27 cellular contexts compared by ENCODE assay signal in the genomic region with DNA sequence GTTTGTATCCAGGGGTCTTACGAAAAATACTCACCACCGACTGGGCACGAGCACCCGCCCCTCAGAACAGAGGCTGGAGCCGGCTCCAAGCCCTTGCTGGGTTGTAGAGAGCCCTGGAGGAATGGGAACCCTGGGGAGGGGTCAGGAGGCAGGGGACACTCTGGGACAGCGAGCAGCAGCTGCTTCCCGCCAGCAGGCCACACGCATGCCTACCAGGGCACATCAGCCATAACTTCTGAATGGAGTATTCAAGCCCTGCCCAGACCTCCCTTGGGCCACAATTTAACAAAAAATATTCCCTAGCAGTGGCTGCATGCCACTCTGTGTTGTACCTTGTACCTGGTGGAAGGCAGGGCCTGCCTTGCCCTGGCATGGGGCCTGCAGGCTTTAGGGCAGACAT. TPM values are rescaled to one million over a fixed set of nuclear protein-coding genes. Genes with fewer than 3 reads are reported as not detected.
"Had no signal": no experiment of that assay in that cellular context is flagged by ENCODE, and none has a peak within 500 bp of the region (broad histone marks: within the 10 kb centered on the region; RNA-seq: fewer than 3 reads in every experiment).

No MANE protein-coding gene starts in this region.

- H3K36me3 Mint-ChIP-seq: activated CD4-positive, alpha-beta memory T cell treated with anti-CD3 and anti-CD28 coated beads for 36 hours; activated naive CD4-positive, alpha-beta T cell treated with anti-CD3 and anti-CD28 coated beads, Interleukin-2, amount 50 U/mL, for 24 hours; naive thymus-derived CD8-positive, alpha-beta T cell had no signal

- H3K4me3 ChIP-seq: colonic mucosa, dorsolateral prefrontal cortex, gastroesophageal sphincter, thoracic aorta, uterus had no signal

- H3K27me3 ChIP-seq: colonic mucosa, dorsolateral prefrontal cortex, uterus had no signal

- H3K9me3 ChIP-seq: colonic mucosa, gastroesophageal sphincter, thoracic aorta, uterus had no signal

- H3K27me3 Mint-ChIP-seq: activated CD4-positive, alpha-beta T cell treated with anti-CD3 and anti-CD28 coated beads, Interleukin-2, amount 10 ng/mL, durations not matched to agents 24 days and 14 days had no signal

- H3K9me3 Mint-ChIP-seq: activated CD4-positive, alpha-beta memory T cell treated with anti-CD3 and anti-CD28 coated beads for 36 hours; activated CD4-positive, alpha-beta T cell treated with anti-CD3 and anti-CD28 coated beads, Interleukin-2, amount 10 ng/mL, durations not matched to agents 24 days and 14 days; activated naive CD4-positive, alpha-beta T cell treated with anti-CD3 and anti-CD28 coated beads, Interleukin-2, amount 50 U/mL, for 24 hours; activated T-cell treated with anti-CD3 and anti-CD28 coated beads, Interleukin-2, amount 50 U/mL, for 4 hours; activated T-helper 17 cell treated with anti-CD3 and anti-CD28 coated beads, Interleukin-2, amount 50 U/mL, for 72 hours; naive thymus-derived CD8-positive, alpha-beta T cell; neural crest cell had no signal

- H3K4me3 Mint-ChIP-seq: activated CD4-positive, alpha-beta memory T cell treated with anti-CD3 and anti-CD28 coated beads for 36 hours; activated CD4-positive, alpha-beta T cell treated with anti-CD3 and anti-CD28 coated beads, Interleukin-2, amount 10 ng/mL, durations not matched to agents 24 days and 14 days; activated naive CD4-positive, alpha-beta T cell treated with anti-CD3 and anti-CD28 coated beads, Interleukin-2, amount 50 U/mL, for 24 hours; activated T-cell treated with anti-CD3 and anti-CD28 coated beads, Interleukin-2, amount 50 U/mL, for 4 hours; activated T-helper 17 cell treated with anti-CD3 and anti-CD28 coated beads, Interleukin-2, amount 50 U/mL, for 72 hours; naive thymus-derived CD8-positive, alpha-beta T cell; neural crest cell had no signal

- DNase-seq: activated CD4-positive, alpha-beta memory T cell treated with anti-CD3 and anti-CD28 coated beads for 36 hours; activated CD4-positive, alpha-beta T cell treated with anti-CD3 and anti-CD28 coated beads, Interleukin-2, amount 10 ng/mL, durations not matched to agents 24 days and 14 days; activated CD4-positive, CD25-positive, alpha-beta regulatory T cell treated with anti-CD3 and anti-CD28 coated beads, Interleukin-2, amount 50 U/mL, for 72 hours; activated T-cell treated with anti-CD3 and anti-CD28 coated beads, Interleukin-2, amount 50 U/mL, for 4 hours; colonic mucosa; effector memory CD4-positive, alpha-beta T cell; erythroblast; head of caudate nucleus; hippocampal formation; left cardiac atrium; midbrain; naive thymus-derived CD8-positive, alpha-beta T cell; occipital lobe; stimulated activated CD4-positive, alpha-beta T cell treated with anti-CD3 and anti-CD28 coated beads, Interleukin-12 subunit alpha, Interleukin-12 subunit beta, amount 100 ng/mL, for 4 hours; stimulated activated CD4-positive, alpha-beta T cell treated with anti-CD3 and anti-CD28 coated beads, Interleukin-4, amount 100 ng/mL, for 1 hour; stimulated activated naive CD8-positive, alpha-beta T cell treated with anti-CD3 and anti-CD28 coated beads, Interleukin-15, Interleukin-2, amounts not matched to agents 100 U/mL and 50 U/mL, for 24 hours; T1000; uterus had no signal

- H3K36me3 ChIP-seq: colonic mucosa, gastroesophageal sphincter, thoracic aorta, uterus had no signal

- H3K4me1 ChIP-seq: colonic mucosa, uterus had no signal

- H3K27ac ChIP-seq: colonic mucosa, gastroesophageal sphincter, parathyroid adenoma, thoracic aorta, uterus had no signal

- H3K27ac Mint-ChIP-seq: activated CD4-positive, alpha-beta memory T cell treated with anti-CD3 and anti-CD28 coated beads for 36 hours; activated CD4-positive, alpha-beta T cell treated with anti-CD3 and anti-CD28 coated beads, Interleukin-2, amount 10 ng/mL, durations not matched to agents 24 days and 14 days; activated naive CD4-positive, alpha-beta T cell treated with anti-CD3 and anti-CD28 coated beads, Interleukin-2, amount 50 U/mL, for 24 hours; activated T-helper 17 cell treated with anti-CD3 and anti-CD28 coated beads, Interleukin-2, amount 50 U/mL, for 72 hours; naive thymus-derived CD8-positive, alpha-beta T cell had no signal

- H3K4me1 Mint-ChIP-seq: activated CD4-positive, alpha-beta T cell treated with anti-CD3 and anti-CD28 coated beads, Interleukin-2, amount 10 ng/mL, durations not matched to agents 24 days and 14 days; activated naive CD4-positive, alpha-beta T cell treated with anti-CD3 and anti-CD28 coated beads, Interleukin-2, amount 50 U/mL, for 24 hours; activated T-helper 17 cell treated with anti-CD3 and anti-CD28 coated beads, Interleukin-2, amount 50 U/mL, for 72 hours; neural crest cell had no signal

RNA-seq across cellular contexts. Expression of a gene that starts 31.6 kb away (rescaled TPM):
- total RNA-seq: fibroblast of lung had no signal
- polyA plus RNA-seq: keratinocyte had no signal
